12 cellular contexts compared by ENCODE assay signal in the genomic region with DNA sequence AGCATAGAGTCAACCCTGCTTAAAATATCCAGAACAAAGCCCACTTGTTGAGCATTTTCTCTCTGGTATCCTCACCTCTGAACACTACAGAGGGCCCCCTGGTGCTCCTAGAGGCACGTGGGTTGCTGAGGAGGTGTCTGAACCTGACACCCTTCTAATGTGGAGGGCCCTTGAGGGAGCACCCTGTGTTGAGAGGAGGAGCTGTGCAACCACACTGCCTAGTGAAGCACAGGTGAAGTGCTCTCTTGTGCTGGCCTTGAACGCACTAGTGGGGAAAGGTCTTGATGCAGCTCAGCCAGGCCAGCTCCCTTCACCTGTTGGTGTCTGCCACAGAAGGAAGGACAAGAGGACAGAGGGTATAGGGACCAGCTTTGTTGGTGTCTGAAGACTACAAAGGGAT. TPM values are rescaled to one million over a fixed set of nuclear protein-coding genes. Genes with fewer than 3 reads are reported as not detected.
DNase-seq lines count a peak whose midpoint lies in the region; ATAC-seq and TF ChIP-seq lines count a peak whose summit lies in the region.
"Had no signal": no experiment of that assay in that cellular context is flagged by ENCODE, and none has a peak within 500 bp of the region (broad histone marks: within the 10 kb centered on the region; RNA-seq: fewer than 3 reads in every experiment).

No MANE protein-coding gene starts in this region.

- peaks cover 49 to 50% of the 10 kb centered on the region in 2 donors for H3K4me1 Mint-ChIP-seq in natural killer cell

- intact Hi-C loops in natural killer cell (cut with micrococcal nuclease): no loop called here

- peak in 2 of 3 experiments; percentile 34 to 91 for DNase-seq in NCI-H1417 (lab: John Stamatoyannopoulos, UW)
- DNase-seq in NCI-H1417 treated with DMSO at 0.1 percent for 48 hours (lab: John Stamatoyannopoulos, UW): no peak
- DNase-seq in NCI-H510A treated with DMSO at 0.1 percent for 48 hours (lab: John Stamatoyannopoulos, UW): peak; percentile 80
- no peak for DNase-seq in natural killer cell
- no peak for DNase-seq in foreskin keratinocyte
- no peak for DNase-seq in activated CD4-positive, CD25-positive, alpha-beta regulatory T cell treated with anti-CD3 and anti-CD28 coated beads, Interleukin-2, amount 50 U/mL, for 72 hours
- DNase-seq: heart right ventricle, NCI-H1436 treated with DMSO at 0.1 percent for 48 hours had no signal

- ATAC-seq in GM21825 (IDR thresholded peaks at IDR 0.05; ENCODE audit: unreplicated experiment) (peak; percentile 36), natural killer cell (peak in 2 of 3 donors; percentile 21 to 68), foreskin keratinocyte (no peak), HG03342 (IDR thresholded peaks at IDR 0.05; ENCODE audit: unreplicated experiment) (no peak)

- H3K27ac Mint-ChIP-seq in natural killer cell: peak overlapping the region; percentile 35 to 53
- H3K27ac Mint-ChIP-seq: dendritic cell treated with granulocyte-macrophage colony-stimulating factor and Interleukin-4, amounts not matched to agents 40 ng/mL and 50 ng/mL, for 4 days had no signal

- H3K27ac ChIP-seq in foreskin keratinocyte: no peak overlapping the region
- H3K27ac ChIP-seq: heart right ventricle had no signal

- TF ChIP-seq CTCF in natural killer cell (IDR thresholded peaks at IDR 0.05) (no peak), foreskin keratinocyte (conservative IDR thresholded peaks at IDR 0.05) (no peak)

- no peaks in the 10 kb centered on the region for H3K27me3 Mint-ChIP-seq in natural killer cell (ENCODE audit: low read depth in 2 of 2)
- H3K27me3 Mint-ChIP-seq: dendritic cell treated with granulocyte-macrophage colony-stimulating factor and Interleukin-4, amounts not matched to agents 40 ng/mL and 50 ng/mL, for 4 days had no signal

- H3K27me3 ChIP-seq in foreskin keratinocyte: no peaks in the 10 kb centered on the region
- H3K27me3 ChIP-seq: heart right ventricle had no signal

- H3K4me3 Mint-ChIP-seq in natural killer cell: peak overlapping the region; percentile 6
- H3K4me3 Mint-ChIP-seq: dendritic cell treated with granulocyte-macrophage colony-stimulating factor and Interleukin-4, amounts not matched to agents 40 ng/mL and 50 ng/mL, for 4 days had no signal

- no peaks in the 10 kb centered on the region for H3K4me1 ChIP-seq in foreskin keratinocyte

- H3K9me3 Mint-ChIP-seq in natural killer cell: no peaks in the 10 kb centered on the region
- H3K9me3 Mint-ChIP-seq: dendritic cell treated with granulocyte-macrophage colony-stimulating factor and Interleukin-4, amounts not matched to agents 40 ng/mL and 50 ng/mL, for 4 days had no signal

- peaks cover 11% of the 10 kb centered on the region for H3K36me3 Mint-ChIP-seq in natural killer cell

RNA-seq across cellular contexts. Expression of gene CCK, which starts 51.9 kb away (rescaled TPM):
- total RNA-seq in natural killer cell (under 1 TPM in 1 of 3 donors, not detected in 2; 0.54 TPM), foreskin keratinocyte (1.4 and 3.0 TPM in 2 replicates)
- 1.1 and 4.4 TPM in 2 replicates for polyA plus RNA-seq in foreskin keratinocyte
- total RNA-seq: A172, heart right ventricle had no signal
- polyA plus RNA-seq: heart right ventricle had no signal

Comparison
In these comparisons a context has a peak if more than half of its experiments do, and no peak if none do; other contexts are left out.
1. DNase-seq: peak in NCI-H1417 (2 of 3) and NCI-H510A treated with DMSO at 0.1 percent for 48 hours (single experiment); none in NCI-H1417 treated with DMSO at 0.1 percent for 48 hours (single experiment), natural killer cell (single experiment), foreskin keratinocyte (0 of 2) and activated CD4-positive, CD25-positive, alpha-beta regulatory T cell treated with anti-CD3 and anti-CD28 coated beads, Interleukin-2, amount 50 U/mL, for 72 hours (single experiment).
2. ATAC-seq: peak in GM21825 (single experiment) and natural killer cell (2 of 3); none in foreskin keratinocyte (single experiment) and HG03342 (single experiment).